1 cellular context compared by ENCODE assay signal in genomic region chr1:109918077-109918606, GRCh38.
TF ChIP-seq lines count a peak whose summit lies in the region.

No MANE protein-coding gene starts in this region.

TF ChIP-seq in K562, 482 proteins besides CTCF, POLR2A, EP300 and RAD21 (continued from another document and continues in another):
- no peak for TF ChIP-seq THAP12 (CRISPR knock-in tag; IDR thresholded peaks at IDR 0.05)
- TF ChIP-seq BCOR (IDR thresholded peaks at IDR 0.05), result peak; percentile 72
- TF ChIP-seq HDGF (IDR thresholded peaks at IDR 0.05), result peak; percentile 96
- TF ChIP-seq VEZF1 (CRISPR knock-in tag; IDR thresholded peaks at IDR 0.05), result peak; percentile 84
- TF ChIP-seq MAFG (tag; conservative IDR thresholded peaks at IDR 0.05), result peak; percentile 72
- peak; percentile 80; the same call in 1 of the 2 replicates for TF ChIP-seq GTF2E2 (tag; IDR thresholded peaks at IDR 0.05)
- TF ChIP-seq UBTF (IDR thresholded peaks at IDR 0.05; ENCODE audit: borderline replicate concordance in 1 of 2, low read depth in 2 of 2, low read length in 2 of 2), result no peak
- no peak for TF ChIP-seq ZNF436 (CRISPR knock-in tag; IDR thresholded peaks at IDR 0.05)
- TF ChIP-seq ZNF384 (IDR thresholded peaks at IDR 0.05; ENCODE audit: low read depth, low read length), result peak; percentile 35; the same call in 1 of the 2 replicates
- TF ChIP-seq CREB5 (CRISPR knock-in tag; IDR thresholded peaks at IDR 0.05), result no peak
- peak; percentile 98 for TF ChIP-seq NCOR1 (IDR thresholded peaks at IDR 0.05)
- TF ChIP-seq ATF2 (CRISPR knock-in tag; IDR thresholded peaks at IDR 0.05), result no peak
- no peak for TF ChIP-seq ZKSCAN3 (CRISPR knock-in tag; IDR thresholded peaks at IDR 0.05)
- no peak for TF ChIP-seq BDP1 (IDR thresholded peaks at IDR 0.05; ENCODE audit: insufficient read depth, insufficient read length)
- TF ChIP-seq CTCFL (IDR thresholded peaks at IDR 0.05; ENCODE audit: borderline replicate concordance, insufficient read depth, low read depth, low read length, poor library complexity, severe bottlenecking), result no peak
- TF ChIP-seq HDAC8 (tag; IDR thresholded peaks at IDR 0.05), result no peak
- peak; percentile 81 for TF ChIP-seq MXI1 (IDR thresholded peaks at IDR 0.05; ENCODE audit: low read depth, low read length)
- TF ChIP-seq SMAD4 (CRISPR knock-in tag; conservative IDR thresholded peaks at IDR 0.05), result peak; percentile 78
- no peak for TF ChIP-seq ZNF655 (CRISPR knock-in tag; IDR thresholded peaks at IDR 0.05)
- TF ChIP-seq USF1 (CRISPR knock-in tag; IDR thresholded peaks at IDR 0.05), result peak; percentile 83
- TF ChIP-seq ARID3B (CRISPR knock-in tag; IDR thresholded peaks at IDR 0.05; ENCODE audit: borderline replicate concordance), result no peak
- TF ChIP-seq TAF9B (IDR thresholded peaks at IDR 0.05; ENCODE audit: partially characterized antibody), result no peak
- no peak for TF ChIP-seq TAF7 (tag; IDR thresholded peaks at IDR 0.05)
- peak; percentile 99 for TF ChIP-seq NBN (IDR thresholded peaks at IDR 0.05; ENCODE audit: low read depth)
- peak; percentile 70 for TF ChIP-seq NFRKB (IDR thresholded peaks at IDR 0.05; ENCODE audit: low read depth)
- TF ChIP-seq MBD2 (IDR thresholded peaks at IDR 0.05; ENCODE audit: borderline replicate concordance, low read depth), result no peak; the same call in 1 of the 2 replicates
- no peak for TF ChIP-seq ZNF561 (CRISPR knock-in tag; conservative IDR thresholded peaks at IDR 0.05)
- peak; percentile 41; the same call in 1 of the 2 replicates for TF ChIP-seq HCFC1 (IDR thresholded peaks at IDR 0.05; ENCODE audit: low read depth, low read length)
- TF ChIP-seq ZNF134 (CRISPR knock-in tag; conservative IDR thresholded peaks at IDR 0.05), result no peak; the same call in 1 of the 2 replicates
- no peak for TF ChIP-seq SAP30 (IDR thresholded peaks at IDR 0.05; ENCODE audit: borderline replicate concordance, insufficient read depth, low read depth, low read length, poor library complexity, severe bottlenecking)
- TF ChIP-seq THAP7 (CRISPR knock-in tag; IDR thresholded peaks at IDR 0.05), result no peak
- TF ChIP-seq RAD51 (IDR thresholded peaks at IDR 0.05; ENCODE audit: borderline replicate concordance, low read depth), result peak; percentile 75; the same call in 1 of the 2 replicates
- TF ChIP-seq TBP (optimal IDR thresholded peaks at IDR 0.05; ENCODE audit: low read depth, low read length), result no peak
- TF ChIP-seq NKRF (IDR thresholded peaks at IDR 0.05; ENCODE audit: borderline replicate concordance), result peak; percentile 59; the same call in 1 of the 2 replicates
- TF ChIP-seq HOMEZ (CRISPR knock-in tag; IDR thresholded peaks at IDR 0.05), result no peak
- peak; percentile 60 for TF ChIP-seq CCNT2 (IDR thresholded peaks at IDR 0.05; ENCODE audit: borderline replicate concordance, extremely low read depth, insufficient read length, low read depth, low read length)
- TF ChIP-seq SMAD3 (CRISPR knock-in tag; conservative IDR thresholded peaks at IDR 0.05), result 0 out of 2 replicates have a peak, but pooled peaks have one; percentile 52
- no peak for TF ChIP-seq IRF1 (CRISPR knock-in tag; IDR thresholded peaks at IDR 0.05; ENCODE audit: borderline replicate concordance)
